ENCODE assay signal across 6 cellular contexts in genomic region chr16:66899945-66900688, GRCh38. TPM values are rescaled to one million over a fixed set of nuclear protein-coding genes. Genes with fewer than 3 reads are reported as not detected.
DNase-seq lines count a peak whose midpoint lies in the region; ATAC-seq, FAIRE-seq and TF ChIP-seq lines count a peak whose summit lies in the region.

No MANE protein-coding gene starts in this region.

- 46 to 56% (median 52%) methylated on average over 6 to 9 of the region's 9 CpGs for WGBS in spleen, 5 donors

- H3K36me3 Mint-ChIP-seq in CD8-positive, alpha-beta memory T cell = peaks cover 0 to 2% (median 0%) of the 10 kb centered on the region in 3 donors
- no peaks in the 10 kb centered on the region for H3K36me3 Mint-ChIP-seq in activated T-cell treated with anti-CD3 and anti-CD28 coated beads, Interleukin-2, amount 50 U/mL, for 4 hours (ENCODE audit: insufficient read depth)

- peak overlapping the region in 1 of 8 donors; percentile 63 for H3K27ac Mint-ChIP-seq in CD8-positive, alpha-beta memory T cell

- intact Hi-C loops in spleen (cut with DNase I; ENCODE audit: low total_unique reads) = no loop called here

- no peaks in the 10 kb centered on the region for H3K9me3 ChIP-seq in CD8-positive, alpha-beta memory T cell (ENCODE audit: low read length)
- no peaks in the 10 kb centered on the region for H3K9me3 ChIP-seq in spleen

- no peak for TF ChIP-seq CTCF in spleen (IDR thresholded peaks at IDR 0.05 in 8 of 11, conservative IDR thresholded peaks at IDR 0.05 in 3 of 11)

- no peak for DNase-seq in CD8-positive, alpha-beta memory T cell
- DNase-seq in RCC 7860 (ENCODE audit: low spot score) (peak; percentile 67), iris pigment epithelial cell (ENCODE audit: low read depth) (peak; percentile 84), spleen (no peak)
- no peak for DNase-seq in activated effector memory CD4-positive, alpha-beta T cell treated with anti-CD3 and anti-CD28 coated beads, Interleukin-2, amount 50 U/mL, for 16 hours
- DNase-seq in activated T-cell treated with anti-CD3 and anti-CD28 coated beads, Interleukin-2, amount 50 U/mL, for 4 hours = no peak

- peak overlapping the region in 1 of 7 donors; percentile 27 for H3K4me3 Mint-ChIP-seq in CD8-positive, alpha-beta memory T cell
- no peak overlapping the region for H3K4me3 Mint-ChIP-seq in activated T-cell treated with anti-CD3 and anti-CD28 coated beads, Interleukin-2, amount 50 U/mL, for 4 hours

- no peaks in the 10 kb centered on the region for H3K9me3 Mint-ChIP-seq in CD8-positive, alpha-beta memory T cell
- H3K9me3 Mint-ChIP-seq in activated T-cell treated with anti-CD3 and anti-CD28 coated beads, Interleukin-2, amount 50 U/mL, for 4 hours = no peaks in the 10 kb centered on the region

- TF ChIP-seq POLR2A in spleen (IDR thresholded peaks at IDR 0.05) = no peak

- FAIRE-seq in RCC 7860 (lab: Jason Lieb, UNC) = no peak

- no peaks in the 10 kb centered on the region for H3K27me3 Mint-ChIP-seq in CD8-positive, alpha-beta memory T cell
- H3K27me3 Mint-ChIP-seq in activated T-cell treated with anti-CD3 and anti-CD28 coated beads, Interleukin-2, amount 50 U/mL, for 4 hours (ENCODE audit: low read depth) = no peaks in the 10 kb centered on the region

- peak overlapping the region; percentile 87 for H3K27ac ChIP-seq in CD8-positive, alpha-beta memory T cell (ENCODE audit: low read depth, low read length)
- H3K27ac ChIP-seq in spleen = peak overlapping the region in 4 of 8 donors; percentile 22 to 39 (median 34)

- H3K4me3 ChIP-seq in CD8-positive, alpha-beta memory T cell (ENCODE audit: low read length) = no peak overlapping the region
- no peak overlapping the region for H3K4me3 ChIP-seq in spleen

- H3K36me3 ChIP-seq in CD8-positive, alpha-beta memory T cell (ENCODE audit: insufficient read depth, low read length) = no peaks in the 10 kb centered on the region
- no peaks in the 10 kb centered on the region for H3K36me3 ChIP-seq in spleen

- H3K4me1 ChIP-seq in CD8-positive, alpha-beta memory T cell (ENCODE audit: insufficient read depth, low read length) = no peaks in the 10 kb centered on the region
- peaks cover 0 to 16% (median 7%) of the 10 kb centered on the region in 6 donors for H3K4me1 ChIP-seq in spleen

- H3K27me3 ChIP-seq in CD8-positive, alpha-beta memory T cell (ENCODE audit: insufficient read depth, low read length, poor library complexity, severe bottlenecking) = no peaks in the 10 kb centered on the region
- H3K27me3 ChIP-seq in spleen (replicated peaks in 1 of 7) = no peaks in the 10 kb centered on the region

- no peak for ATAC-seq in activated T-cell treated with anti-CD3 and anti-CD28 coated beads, Interleukin-2, amount 50 U/mL, for 4 hours

- CTCF ChIA-PET in CD8-positive, alpha-beta memory T cell (lab: Charles Lee) = no interaction called here

- POLR2A ChIA-PET in CD8-positive, alpha-beta memory T cell (lab: Charles Lee) = no interaction called here

- peaks cover 0 to 2% (median 0%) of the 10 kb centered on the region in 3 donors for H3K4me1 Mint-ChIP-seq in CD8-positive, alpha-beta memory T cell
- no peaks in the 10 kb centered on the region for H3K4me1 Mint-ChIP-seq in activated T-cell treated with anti-CD3 and anti-CD28 coated beads, Interleukin-2, amount 50 U/mL, for 4 hours (ENCODE audit: low read depth)

RNA-seq across cellular contexts. Expression of gene CDH16, which starts 18.6 kb away (rescaled TPM):
- total RNA-seq in CD8-positive, alpha-beta memory T cell = not detected
- polyA plus RNA-seq in CD8-positive, alpha-beta memory T cell = not detected
- not detected for total RNA-seq in activated T-cell treated with anti-CD3 and anti-CD28 coated beads, Interleukin-2, amount 50 U/mL, for 4 hours
- not detected for total RNA-seq in spleen
- not detected for polyA plus RNA-seq in spleen

RNA-seq across cellular contexts. Expression of gene PDP2, which starts 19.8 kb away (rescaled TPM):
- total RNA-seq in CD8-positive, alpha-beta memory T cell = 10 to 100 TPM; 20.0 to 25.4 TPM
- polyA plus RNA-seq in CD8-positive, alpha-beta memory T cell = 4.5 TPM
- 10 to 100 TPM; 27.4 to 31.1 (median 28.4) TPM for total RNA-seq in activated T-cell treated with anti-CD3 and anti-CD28 coated beads, Interleukin-2, amount 50 U/mL, for 4 hours
- 1 to 10 TPM; 3.8 to 9.6 (median 7.3) TPM for total RNA-seq in spleen
- polyA plus RNA-seq in spleen = 1 to 10 TPM; 1.0 to 1.5 (median 1.1) TPM

RNA-seq across cellular contexts. Expression of gene RRAD, which starts 25.2 kb away (rescaled TPM):
- under 1 TPM; 0.60 to 0.88 TPM for total RNA-seq in CD8-positive, alpha-beta memory T cell
- not detected for polyA plus RNA-seq in CD8-positive, alpha-beta memory T cell
- under 1 TPM; 0.15 to 0.50 (median 0.38) TPM for total RNA-seq in activated T-cell treated with anti-CD3 and anti-CD28 coated beads, Interleukin-2, amount 50 U/mL, for 4 hours
- total RNA-seq in spleen = 1 to 10 TPM in 5 of 7 donors, under 1 TPM in 2; 0.52 to 2.4 (median 1.5) TPM
- polyA plus RNA-seq in spleen = 10 to 100 TPM in 1 of 3 donors, 1 to 10 TPM in 2; 4.0 to 16.4 (median 5.2) TPM

RNA-seq across cellular contexts. Expression of gene CIAO2B, which starts 34.1 kb away (rescaled TPM):
- 100 to 1,000 TPM; 164 to 176 TPM for total RNA-seq in CD8-positive, alpha-beta memory T cell
- polyA plus RNA-seq in CD8-positive, alpha-beta memory T cell = 132 TPM
- total RNA-seq in activated T-cell treated with anti-CD3 and anti-CD28 coated beads, Interleukin-2, amount 50 U/mL, for 4 hours = 100 to 1,000 TPM; 201 to 220 (median 212) TPM
- 10 to 100 TPM; 46.8 to 63.1 (median 55.8) TPM for total RNA-seq in spleen
- 100 to 1,000 TPM; 114 to 168 (median 148) TPM for polyA plus RNA-seq in spleen

RNA-seq across cellular contexts. Expression of gene CES2, which starts 35.2 kb away (rescaled TPM):
- total RNA-seq in CD8-positive, alpha-beta memory T cell = 10 to 100 TPM; 23.5 to 23.8 TPM
- 26.6 TPM for polyA plus RNA-seq in CD8-positive, alpha-beta memory T cell
- total RNA-seq in activated T-cell treated with anti-CD3 and anti-CD28 coated beads, Interleukin-2, amount 50 U/mL, for 4 hours = 10 to 100 TPM; 22.6 to 25.3 (median 24.3) TPM
- total RNA-seq in spleen = 10 to 100 TPM; 21.6 to 48.1 (median 34.8) TPM
- polyA plus RNA-seq in spleen = 10 to 100 TPM in 1 of 3 donors, 1 to 10 TPM in 2; 8.0 to 21.4 (median 8.5) TPM

Comparison
In these comparisons a context has a peak if more than half of its experiments do, and no peak if none do; other contexts are left out.
1. DNase-seq: peak in RCC 7860 (single experiment) and iris pigment epithelial cell (single experiment); none in CD8-positive, alpha-beta memory T cell (0 of 5), activated effector memory CD4-positive, alpha-beta T cell treated with anti-CD3 and anti-CD28 coated beads, Interleukin-2, amount 50 U/mL, for 16 hours (single experiment), activated T-cell treated with anti-CD3 and anti-CD28 coated beads, Interleukin-2, amount 50 U/mL, for 4 hours (single experiment) and spleen (single experiment).